16 cellular contexts compared by ENCODE assay signal in genomic region chr11:61118004-61118403, GRCh38. TPM values are rescaled to one million over a fixed set of nuclear protein-coding genes. Genes with fewer than 3 reads are reported as not detected.
"Had no signal": no experiment of that assay in that cellular context is flagged by ENCODE, and none has a peak within 500 bp of the region (broad histone marks: within the 10 kb centered on the region; RNA-seq: fewer than 3 reads in every experiment).

No MANE protein-coding gene starts in this region.

- H3K4me3 Mint-ChIP-seq: mesothelial cell of epicardium, neural crest cell had no signal

- H3K36me3 ChIP-seq: adrenal gland, cardiac muscle cell, ovary, right lobe of liver, SJCRH30 had no signal

- H3K9me3 ChIP-seq: adrenal gland, ovary, right lobe of liver, SJCRH30 had no signal

- H3K4me3 ChIP-seq: adrenal gland, cardiac muscle cell, dorsolateral prefrontal cortex, lung, ovary, right lobe of liver, SJCRH30, smooth muscle cell had no signal

- H3K27ac ChIP-seq: adrenal gland, cardiac muscle cell, dorsolateral prefrontal cortex, ovary, right lobe of liver, SJCRH30 had no signal

- H3K9me3 Mint-ChIP-seq: mesothelial cell of epicardium, neural crest cell had no signal

- DNase-seq: activated CD4-positive, alpha-beta T cell treated with anti-CD3 and anti-CD28 coated beads, Interleukin-2, amount 50 U/mL, for 4 hours; activated CD8-positive, alpha-beta memory T cell treated with anti-CD3 and anti-CD28 coated beads, Interleukin-2, amount 50 U/mL, for 4 hours; adrenal gland; dorsolateral prefrontal cortex; left colon; ovary; right lobe of liver; SJCRH30 had no signal

- H3K27me3 ChIP-seq: adrenal gland, cardiac muscle cell, dorsolateral prefrontal cortex, ovary, right lobe of liver, SJCRH30 had no signal

- H3K4me1 ChIP-seq: right lobe of liver had no signal

- H3K36me3 Mint-ChIP-seq: mesothelial cell of epicardium had no signal

- H3K27ac Mint-ChIP-seq: mesothelial cell of epicardium had no signal

- H3K4me2 ChIP-seq: smooth muscle cell had no signal

- ATAC-seq: esophagus mucosa, left colon had no signal

RNA-seq across cellular contexts. Expression of gene CD5, which starts 15.7 kb away (rescaled TPM):
- total RNA-seq: cardiac muscle cell, mesothelial cell of epicardium, neural crest cell, pulmonary artery endothelial cell, smooth muscle cell, urinary bladder had no signal
- polyA plus RNA-seq: cardiac muscle cell had no signal
